ENCODE assay signal across 8 cellular contexts in genomic region chr7:128167791-128168666, GRCh38.
DNase-seq lines count a peak whose midpoint lies in the region; ATAC-seq and TF ChIP-seq lines count a peak whose summit lies in the region.

No MANE protein-coding gene starts in this region.

- H3K4me1 Mint-ChIP-seq in activated B cell treated with CpG ODN at 0.5 μM for 24 hours: peaks cover 35% of the 10 kb centered on the region

- intact Hi-C loops in activated B cell treated with CpG ODN at 0.5 μM for 24 hours (cut with micrococcal nuclease): no loop called here

- no peaks in the 10 kb centered on the region for H3K36me3 Mint-ChIP-seq in activated B cell treated with CpG ODN at 0.5 μM for 24 hours (ENCODE audit: low read depth)

- CTCF ChIA-PET in activated B cell treated with CpG ODN at 0.5 μM for 24 hours (lab: Charles Lee): interaction anchor here (1.1 kb wide), 1 partner anchor 11 kb away, joined by 3 read pairs; no protein-coding TSS in a partner anchor

- POLR2A ChIA-PET in activated B cell treated with CpG ODN at 0.5 μM for 24 hours (lab: Charles Lee): no interaction called here

- no peaks in the 10 kb centered on the region for H3K9me3 Mint-ChIP-seq in activated B cell treated with CpG ODN at 0.5 μM for 24 hours

- DNase-seq in ELF-1 (ENCODE audit: low read depth, low spot score): peak; percentile 12
- DNase-seq in activated B cell treated with CpG ODN at 0.5 μM for 24 hours: no peak
- DNase-seq in retinal pigment epithelial cell (ENCODE audit: low read depth): no peak
- DNase-seq in SHP77 (lab: John Stamatoyannopoulos, UW): no peak
- no peak for DNase-seq in G401 (ENCODE audit: low spot score)

- peak overlapping the region; percentile 41 for H3K4me3 Mint-ChIP-seq in activated B cell treated with CpG ODN at 0.5 μM for 24 hours

- TF ChIP-seq CTCF in activated B cell treated with CpG ODN at 0.5 μM for 24 hours (IDR thresholded peaks at IDR 0.05) (no peak), retinal pigment epithelial cell (conservative IDR thresholded peaks at IDR 0.05; ENCODE audit: low read depth, low read length) (no peak)

- ATAC-seq in activated B cell treated with CpG ODN at 0.5 μM for 24 hours (ENCODE audit: low read depth) (no peak), GM19023 (IDR thresholded peaks at IDR 0.05; ENCODE audit: unreplicated experiment) (no peak), HG03108 (IDR thresholded peaks at IDR 0.05; ENCODE audit: unreplicated experiment) (no peak)

- in situ Hi-C loops in G401 (cut with HindIII; ENCODE audit: low sequenced_read_pairs): no loop called here

- H3K27me3 Mint-ChIP-seq in activated B cell treated with CpG ODN at 0.5 μM for 24 hours: peaks cover 50% of the 10 kb centered on the region

- no peak overlapping the region for H3K27ac Mint-ChIP-seq in activated B cell treated with CpG ODN at 0.5 μM for 24 hours

- H3K4me3 ChIP-seq in iPS-11a (ENCODE audit: low read depth, low read length) (peak overlapping the region; percentile 33), retinal pigment epithelial cell (ENCODE audit: low read length) (peak overlapping the region; percentile 24)
